In the genomic region with DNA sequence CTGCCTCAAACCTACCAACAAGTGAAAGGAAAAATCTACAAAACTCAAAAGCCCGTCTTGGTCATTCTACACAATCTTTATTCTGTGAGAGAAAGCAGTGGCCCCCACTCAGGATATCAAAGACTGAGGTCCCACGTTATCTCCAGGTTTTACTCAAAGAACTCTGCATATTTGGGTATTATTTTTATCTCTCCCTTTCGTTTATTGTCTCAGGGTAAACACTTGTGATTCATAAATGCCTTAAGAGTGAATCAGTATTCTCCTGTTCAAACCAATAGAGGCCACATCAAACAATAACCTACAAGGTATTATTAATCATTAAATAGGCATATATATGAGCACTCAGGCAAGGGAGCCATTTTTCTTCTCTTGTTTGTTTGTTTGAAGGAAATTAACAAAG, we compare ENCODE assay signal across 21 cellular contexts. TPM values are rescaled to one million over a fixed set of nuclear protein-coding genes. Genes with fewer than 3 reads are reported as not detected.
DNase-seq lines count a peak whose midpoint lies in the region; ATAC-seq and TF ChIP-seq lines count a peak whose summit lies in the region.
"Had no signal": no experiment of that assay in that cellular context is flagged by ENCODE, and none has a peak within 500 bp of the region (broad histone marks: within the 10 kb centered on the region; RNA-seq: fewer than 3 reads in every experiment).

No MANE protein-coding gene starts in this region.

- 35% methylated on average over 3 of the region's 3 CpGs for WGBS in SK-N-SH (ENCODE audit: low lambda C conversion rate)
- 90 to 92% methylated on average over 3 of the region's 3 CpGs for WGBS in heart right ventricle, 2 donors

- CTCF ChIA-PET in SK-N-SH (lab: Yijun Ruan, JAX): no interaction called here
- CTCF ChIA-PET in OCI-LY7 (lab: Charles Lee; ENCODE audit: unreplicated experiment): no interaction called here

- TF ChIP-seq CTCF in SK-N-SH (IDR thresholded peaks at IDR 0.05) (no peak), heart right ventricle (IDR thresholded peaks at IDR 0.05) (no peak), OCI-LY7 (conservative IDR thresholded peaks at IDR 0.05; ENCODE audit: low read length) (no peak)

- POLR2A ChIA-PET in SK-N-SH (lab: Yijun Ruan, JAX) (no interaction called here), OCI-LY7 (lab: Charles Lee) (no interaction called here)

- H3K9ac ChIP-seq in SK-N-SH: no peak overlapping the region
- H3K9ac ChIP-seq: neural progenitor cell had no signal

- no peak overlapping the region for H3K4me3 Mint-ChIP-seq in activated T-helper 17 cell treated with anti-CD3 and anti-CD28 coated beads, Interleukin-2, amount 50 U/mL, for 72 hours
- H3K4me3 Mint-ChIP-seq in T-helper 2 cell treated with Interferon-gamma antibody and Interleukin-4, amounts not matched to agents 5 μg/mL and 100 μg/mL, for 36 hours: no peak overlapping the region
- H3K4me3 Mint-ChIP-seq: CD4-positive, alpha-beta T cell; dendritic cell treated with granulocyte-macrophage colony-stimulating factor and Interleukin-4, amounts not matched to agents 40 ng/mL and 50 ng/mL, for 4 days; neural progenitor cell had no signal

- peaks cover 7% of the 10 kb centered on the region for H3K4me1 Mint-ChIP-seq in activated T-helper 17 cell treated with anti-CD3 and anti-CD28 coated beads, Interleukin-2, amount 50 U/mL, for 72 hours
- H3K4me1 Mint-ChIP-seq in T-helper 2 cell treated with Interferon-gamma antibody and Interleukin-4, amounts not matched to agents 5 μg/mL and 100 μg/mL, for 36 hours (ENCODE audit: low read depth): no peaks in the 10 kb centered on the region

- H3K27me3 ChIP-seq in SK-N-SH (ENCODE audit: insufficient read depth) (peaks cover 4% of the 10 kb centered on the region; the same call in 1 of the 2 replicates), heart right ventricle (peaks cover 0 to 80% (median 22%) of the 10 kb centered on the region in 7 donors)
- H3K27me3 ChIP-seq: esophagus muscularis mucosa, MG63, neural progenitor cell had no signal

- H3K9me2 ChIP-seq in SK-N-SH: no peaks in the 10 kb centered on the region
- no peaks in the 10 kb centered on the region for H3K9me2 ChIP-seq in OCI-LY7 (ENCODE audit: insufficient read depth, low read length)

- H3K36me3 ChIP-seq in SK-N-SH (replicated peaks in 1 of 2; ENCODE audit: control insufficient read depth in 1 of 2, insufficient read depth in 2 of 2, low read length in 1 of 2) (no peaks in the 10 kb centered on the region), heart right ventricle (no peaks in the 10 kb centered on the region), OCI-LY7 (ENCODE audit: insufficient read depth, low read length) (no peaks in the 10 kb centered on the region)
- H3K36me3 ChIP-seq: esophagus muscularis mucosa, MG63, neural progenitor cell had no signal

- TF ChIP-seq RAD21 in SK-N-SH (IDR thresholded peaks at IDR 0.05; ENCODE audit: low read length): no peak

- H3K4me3 ChIP-seq in SK-N-SH (ENCODE audit: low read depth in 2 of 2, low read length in 1 of 2): no peak overlapping the region
- H3K4me3 ChIP-seq in heart right ventricle: no peak overlapping the region
- no peak overlapping the region for H3K4me3 ChIP-seq in OCI-LY7 (ENCODE audit: low read depth, low read length, poor library complexity, severe bottlenecking)
- H3K4me3 ChIP-seq: esophagus muscularis mucosa, MG63, neural progenitor cell had no signal

- H3K36me3 Mint-ChIP-seq in activated T-helper 17 cell treated with anti-CD3 and anti-CD28 coated beads, Interleukin-2, amount 50 U/mL, for 72 hours (ENCODE audit: low read depth): no peaks in the 10 kb centered on the region
- no peaks in the 10 kb centered on the region for H3K36me3 Mint-ChIP-seq in T-helper 2 cell treated with Interferon-gamma antibody and Interleukin-4, amounts not matched to agents 5 μg/mL and 100 μg/mL, for 36 hours (ENCODE audit: low read depth)
- H3K36me3 Mint-ChIP-seq: neural progenitor cell had no signal

- H4K20me1 ChIP-seq in SK-N-SH (ENCODE audit: insufficient read depth): no peaks in the 10 kb centered on the region
- no peaks in the 10 kb centered on the region for H4K20me1 ChIP-seq in OCI-LY7 (ENCODE audit: insufficient read depth, low read length)

- H3K27me3 Mint-ChIP-seq in activated T-helper 17 cell treated with anti-CD3 and anti-CD28 coated beads, Interleukin-2, amount 50 U/mL, for 72 hours: peaks cover 35% of the 10 kb centered on the region
- H3K27me3 Mint-ChIP-seq in T-helper 2 cell treated with Interferon-gamma antibody and Interleukin-4, amounts not matched to agents 5 μg/mL and 100 μg/mL, for 36 hours (ENCODE audit: low read depth): peaks cover 63% of the 10 kb centered on the region

- no peaks in the 10 kb centered on the region for H3K4me1 ChIP-seq in SK-N-SH (ENCODE audit: control insufficient read depth in 1 of 2, insufficient read depth in 2 of 2, low read depth in 1 of 2, low read length in 1 of 2)
- H3K4me1 ChIP-seq in heart right ventricle: peaks cover 0 to 11% (median 0%) of the 10 kb centered on the region in 9 donors
- peaks cover 30% of the 10 kb centered on the region for H3K4me1 ChIP-seq in OCI-LY7 (ENCODE audit: insufficient read depth, low read length, poor library complexity, severe bottlenecking)
- H3K4me1 ChIP-seq: esophagus muscularis mucosa, neural progenitor cell had no signal

- H3K9me3 ChIP-seq in SK-N-SH (no peaks in the 10 kb centered on the region), heart right ventricle (no peaks in the 10 kb centered on the region), OCI-LY7 (ENCODE audit: low read length) (no peaks in the 10 kb centered on the region)
- H3K9me3 ChIP-seq: esophagus muscularis mucosa, MG63 had no signal

- DNase-seq in SK-N-SH: no peak
- DNase-seq in iris pigment epithelial cell (ENCODE audit: low read depth): peak; percentile 70
- DNase-seq in heart right ventricle: no peak
- DNase-seq in OCI-LY7 (ENCODE audit: low spot score): no peak
- no peak for DNase-seq in HuH-7 (ENCODE audit: low spot score)
- no peak for DNase-seq in T-helper 2 cell treated with Interferon-gamma antibody and Interleukin-4, amounts not matched to agents 5 μg/mL and 100 μg/mL, for 36 hours (ENCODE audit: low spot score)
- DNase-seq: 8988T; activated effector memory CD4-positive, alpha-beta T cell treated with anti-CD3 and anti-CD28 coated beads, Interleukin-2, amount 50 U/mL, for 16 hours; anterior cingulate cortex; CD4-positive, alpha-beta T cell; MG63; NCI-H187; NCI-H510A treated with DMSO at 0.1 percent for 48 hours; right cardiac atrium had no signal

- TF ChIP-seq EP300 in SK-N-SH (IDR thresholded peaks at IDR 0.05; ENCODE audit: borderline replicate concordance in 1 of 2, low read depth in 1 of 2, low read length in 1 of 2): no peak

- no peaks in the 10 kb centered on the region for H3F3A ChIP-seq in SK-N-SH (replicated peaks; ENCODE audit: insufficient read depth)

- no peaks in the 10 kb centered on the region for H3K9me3 Mint-ChIP-seq in activated T-helper 17 cell treated with anti-CD3 and anti-CD28 coated beads, Interleukin-2, amount 50 U/mL, for 72 hours
- no peaks in the 10 kb centered on the region for H3K9me3 Mint-ChIP-seq in T-helper 2 cell treated with Interferon-gamma antibody and Interleukin-4, amounts not matched to agents 5 μg/mL and 100 μg/mL, for 36 hours
- H3K9me3 Mint-ChIP-seq: CD4-positive, alpha-beta T cell; dendritic cell treated with granulocyte-macrophage colony-stimulating factor and Interleukin-4, amounts not matched to agents 40 ng/mL and 50 ng/mL, for 4 days; neural progenitor cell had no signal

- H3K4me2 ChIP-seq in SK-N-SH (no peak overlapping the region), OCI-LY7 (ENCODE audit: low read length) (no peak overlapping the region)
- H3K4me2 ChIP-seq: neural progenitor cell had no signal

- H3K79me2 ChIP-seq in SK-N-SH (ENCODE audit: insufficient read depth) (no peaks in the 10 kb centered on the region), OCI-LY7 (ENCODE audit: insufficient read depth, low read depth, low read length) (no peaks in the 10 kb centered on the region)

- intact Hi-C loops in heart right ventricle (cut with DNase I) (loop anchor here in 1 of 10 donors (5.0 kb wide), 1 partner anchor 110 kb away; no protein-coding TSS in a partner anchor), OCI-LY7 (cut with micrococcal nuclease; ENCODE audit: unreplicated experiment) (no loop called here)

- no TSS peak for BruUV-seq in OCI-LY7 (replicated peaks; lab: Mats Ljungman, UMichigan)

- H2AFZ ChIP-seq in SK-N-SH (ENCODE audit: low read depth) (no peak overlapping the region), OCI-LY7 (ENCODE audit: low read length) (no peak overlapping the region)
- H2AFZ ChIP-seq: neural progenitor cell had no signal

- no peak overlapping the region for H3K27ac ChIP-seq in SK-N-SH (ENCODE audit: low read depth in 2 of 2, low read length in 1 of 2)
- no peak overlapping the region for H3K27ac ChIP-seq in heart right ventricle
- no peak overlapping the region for H3K27ac ChIP-seq in OCI-LY7 (ENCODE audit: low read depth, low read length, poor library complexity, severe bottlenecking)
- H3K27ac ChIP-seq: esophagus muscularis mucosa, neural progenitor cell, VCaP had no signal

- H3K27ac Mint-ChIP-seq in activated T-helper 17 cell treated with anti-CD3 and anti-CD28 coated beads, Interleukin-2, amount 50 U/mL, for 72 hours: no peak overlapping the region
- H3K27ac Mint-ChIP-seq in T-helper 2 cell treated with Interferon-gamma antibody and Interleukin-4, amounts not matched to agents 5 μg/mL and 100 μg/mL, for 36 hours: no peak overlapping the region
- H3K27ac Mint-ChIP-seq: CD4-positive, alpha-beta T cell; dendritic cell treated with granulocyte-macrophage colony-stimulating factor and Interleukin-4, amounts not matched to agents 40 ng/mL and 50 ng/mL, for 4 days; neural progenitor cell had no signal

- ATAC-seq in SK-N-SH treated with all-trans-retinoic acid at 6 μM for 48 hours (no peak; the same call in 2 of the 3 replicates), heart right ventricle (no peak)
- peak; percentile 19 for ATAC-seq in activated T-helper 17 cell treated with anti-CD3 and anti-CD28 coated beads, Interleukin-2, amount 50 U/mL, for 72 hours (replicated peaks)
- ATAC-seq: right cardiac atrium had no signal

TF ChIP-seq in SK-N-SH, 30 proteins besides CTCF, POLR2A, EP300 and RAD21 (continues in another document):
- TF ChIP-seq FOSL2 (IDR thresholded peaks at IDR 0.05; ENCODE audit: borderline replicate concordance, low read depth) (0 out of 2 replicates have a peak, but pooled peaks have one; percentile 17), RCOR1 (IDR thresholded peaks at IDR 0.05; ENCODE audit: low read length) (no peak)

TF ChIP-seq in SK-N-SH treated with all-trans-retinoic acid at 6 μM for 48 hours, 23 proteins besides CTCF, POLR2A, EP300 and RAD21 (continues in another document):
- no peak for TF ChIP-seq TCF4 (CRISPR knock-in tag; IDR thresholded peaks at IDR 0.05; ENCODE audit: borderline replicate concordance)
- no peak for TF ChIP-seq TOX (CRISPR knock-in tag; IDR thresholded peaks at IDR 0.05; ENCODE audit: borderline replicate concordance)

RNA-seq across cellular contexts. Expression of a gene that starts 14.1 kb away (rescaled TPM):
- polyA plus RNA-seq in SK-N-SH (2012; rRNA removed) (152 and 225 TPM in 2 replicates), heart right ventricle (10 to 100 TPM; 11.2 to 22.8 TPM)
- 98.1 and 119 TPM in 2 replicates for polyA plus RNA-seq in SK-N-SH (2012; cell fraction: cytosol; rRNA removed)
- 440 and 504 TPM in 2 replicates for polyA plus RNA-seq in SK-N-SH (2012; cell fraction: nucleus; rRNA removed)
- 1 to 10 TPM in 1 of 2 donors, under 1 TPM in 1; 0.58 to 4.0 TPM for total RNA-seq in activated T-helper 17 cell treated with anti-CD3 and anti-CD28 coated beads, Interleukin-2, amount 50 U/mL, for 72 hours
- total RNA-seq in heart right ventricle (10 to 100 TPM in 9 of 10 donors, 1 to 10 TPM in 1; 6.8 to 43.2 (median 22.0) TPM), OCI-LY7 (2022) (3.0 and 3.4 TPM in 2 replicates)
- total RNA-seq in OCI-LY7 (2014; rRNA removed; shearing (Covaris generic)): 0.72 and 1.1 TPM in 2 replicates
- total RNA-seq: activated CD8-positive, alpha-beta memory T cell treated with anti-CD3 and anti-CD28 coated beads for 36 hours had no signal
